1 cellular context compared by ENCODE assay signal in the genomic region with DNA sequence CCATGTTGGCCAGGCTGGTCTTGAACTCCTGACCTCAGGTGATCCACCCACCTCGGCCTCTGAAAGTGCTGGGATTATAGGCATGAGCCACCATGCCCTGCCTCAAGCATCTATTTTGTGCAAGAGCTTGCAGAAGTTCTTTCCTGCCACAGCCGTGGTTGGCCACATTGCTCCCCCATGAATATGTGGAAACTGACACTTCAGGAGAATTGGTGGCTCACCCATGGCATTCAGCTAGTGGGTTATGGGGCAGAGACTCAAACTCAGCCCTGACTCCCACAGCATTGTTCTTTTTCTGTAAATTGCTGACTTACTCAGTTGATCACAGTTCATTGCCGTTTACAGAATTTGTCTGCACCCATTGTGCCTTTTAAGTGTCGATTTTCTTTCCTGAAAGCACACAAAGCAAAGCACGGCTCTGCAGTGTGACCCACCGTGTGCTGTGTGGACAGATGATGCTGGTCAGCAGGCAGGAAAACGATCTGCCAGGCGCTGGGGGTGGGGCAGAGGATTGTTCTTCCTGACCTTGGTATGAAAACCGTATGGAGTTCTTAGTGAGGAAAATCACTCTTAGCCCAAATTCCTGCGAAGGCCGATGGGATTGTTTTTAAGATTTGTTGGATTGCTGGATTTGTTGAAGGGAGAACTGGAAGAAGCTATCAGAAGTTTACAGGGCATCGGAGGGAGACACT.
TF ChIP-seq lines count a peak whose summit lies in the region.

No MANE protein-coding gene starts in this region.

TF ChIP-seq in HepG2, 621 proteins besides CTCF, POLR2A, EP300 and RAD21 (continued from another document and continues in another):
- TF ChIP-seq, protein P1, sequence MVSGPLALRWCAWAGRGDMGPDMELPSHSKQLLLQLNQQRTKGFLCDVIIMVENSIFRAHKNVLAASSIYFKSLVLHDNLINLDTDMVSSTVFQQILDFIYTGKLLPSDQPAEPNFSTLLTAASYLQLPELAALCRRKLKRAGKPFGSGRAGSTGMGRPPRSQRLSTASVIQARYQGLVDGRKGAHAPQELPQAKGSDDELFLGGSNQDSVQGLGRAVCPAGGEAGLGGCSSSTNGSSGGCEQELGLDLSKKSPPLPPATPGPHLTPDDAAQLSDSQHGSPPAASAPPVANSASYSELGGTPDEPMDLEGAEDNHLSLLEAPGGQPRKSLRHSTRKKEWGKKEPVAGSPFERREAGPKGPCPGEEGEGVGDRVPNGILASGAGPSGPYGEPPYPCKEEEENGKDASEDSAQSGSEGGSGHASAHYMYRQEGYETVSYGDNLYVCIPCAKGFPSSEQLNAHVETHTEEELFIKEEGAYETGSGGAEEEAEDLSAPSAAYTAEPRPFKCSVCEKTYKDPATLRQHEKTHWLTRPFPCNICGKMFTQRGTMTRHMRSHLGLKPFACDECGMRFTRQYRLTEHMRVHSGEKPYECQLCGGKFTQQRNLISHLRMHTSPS (CRISPR knock-in tag; IDR thresholded peaks at IDR 0.05; ENCODE audit: low read depth): no peak
- TF ChIP-seq, protein P2, sequence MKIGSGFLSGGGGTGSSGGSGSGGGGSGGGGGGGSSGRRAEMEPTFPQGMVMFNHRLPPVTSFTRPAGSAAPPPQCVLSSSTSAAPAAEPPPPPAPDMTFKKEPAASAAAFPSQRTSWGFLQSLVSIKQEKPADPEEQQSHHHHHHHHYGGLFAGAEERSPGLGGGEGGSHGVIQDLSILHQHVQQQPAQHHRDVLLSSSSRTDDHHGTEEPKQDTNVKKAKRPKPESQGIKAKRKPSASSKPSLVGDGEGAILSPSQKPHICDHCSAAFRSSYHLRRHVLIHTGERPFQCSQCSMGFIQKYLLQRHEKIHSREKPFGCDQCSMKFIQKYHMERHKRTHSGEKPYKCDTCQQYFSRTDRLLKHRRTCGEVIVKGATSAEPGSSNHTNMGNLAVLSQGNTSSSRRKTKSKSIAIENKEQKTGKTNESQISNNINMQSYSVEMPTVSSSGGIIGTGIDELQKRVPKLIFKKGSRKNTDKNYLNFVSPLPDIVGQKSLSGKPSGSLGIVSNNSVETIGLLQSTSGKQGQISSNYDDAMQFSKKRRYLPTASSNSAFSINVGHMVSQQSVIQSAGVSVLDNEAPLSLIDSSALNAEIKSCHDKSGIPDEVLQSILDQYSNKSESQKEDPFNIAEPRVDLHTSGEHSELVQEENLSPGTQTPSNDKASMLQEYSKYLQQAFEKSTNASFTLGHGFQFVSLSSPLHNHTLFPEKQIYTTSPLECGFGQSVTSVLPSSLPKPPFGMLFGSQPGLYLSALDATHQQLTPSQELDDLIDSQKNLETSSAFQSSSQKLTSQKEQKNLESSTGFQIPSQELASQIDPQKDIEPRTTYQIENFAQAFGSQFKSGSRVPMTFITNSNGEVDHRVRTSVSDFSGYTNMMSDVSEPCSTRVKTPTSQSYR (CRISPR knock-in tag; IDR thresholded peaks at IDR 0.05; ENCODE audit: borderline replicate concordance): peak; percentile 61; the same call in 1 of the 2 replicates
- TF ChIP-seq NAIF1 (CRISPR knock-in tag; IDR thresholded peaks at IDR 0.05; ENCODE audit: borderline replicate concordance) (no peak), PITX1 (CRISPR knock-in tag; IDR thresholded peaks at IDR 0.05) (0 out of 2 replicates have a peak, but pooled peaks have one; percentile 25), CBX5 (CRISPR knock-in tag; IDR thresholded peaks at IDR 0.05; ENCODE audit: borderline replicate concordance) (no peak), ATF7-NPFF (CRISPR knock-in tag; IDR thresholded peaks at IDR 0.05; ENCODE audit: low read depth) (no peak), ZNF333 (CRISPR knock-in tag; IDR thresholded peaks at IDR 0.05; ENCODE audit: borderline replicate concordance) (no peak), IRF2 (CRISPR knock-in tag; IDR thresholded peaks at IDR 0.05) (0 out of 2 replicates have a peak, but pooled peaks have one; percentile 15), HDAC1 (CRISPR knock-in tag; IDR thresholded peaks at IDR 0.05) (peak; percentile 17; the same call in 1 of the 2 replicates), ESRRA (CRISPR knock-in tag; IDR thresholded peaks at IDR 0.05; ENCODE audit: low read depth) (peak; percentile 30; the same call in 1 of the 2 replicates), NR2C2 (CRISPR knock-in tag; IDR thresholded peaks at IDR 0.05; ENCODE audit: borderline replicate concordance) (no peak), ARNTL (CRISPR knock-in tag; IDR thresholded peaks at IDR 0.05) (0 out of 2 replicates have a peak, but pooled peaks have one; percentile 37), SALL1 (CRISPR knock-in tag; IDR thresholded peaks at IDR 0.05) (peak; percentile 39; the same call in 1 of the 2 replicates), ZNF205 (CRISPR knock-in tag; IDR thresholded peaks at IDR 0.05) (0 out of 2 replicates have a peak, but pooled peaks have one; percentile 44), PTBP1 (IDR thresholded peaks at IDR 0.05; ENCODE audit: low read depth, low read length, poor library complexity, severe bottlenecking) (no peak), SP5 (CRISPR knock-in tag; IDR thresholded peaks at IDR 0.05; ENCODE audit: borderline replicate concordance, low read depth) (0 out of 2 replicates have a peak, but pooled peaks have one; percentile 21), RXRA (CRISPR knock-in tag; IDR thresholded peaks at IDR 0.05) (no peak), CBFB (CRISPR knock-in tag; IDR thresholded peaks at IDR 0.05) (no peak), ZNF878 (CRISPR knock-in tag; IDR thresholded peaks at IDR 0.05) (no peak), HCFC1 (IDR thresholded peaks at IDR 0.05; ENCODE audit: low read depth, low read length) (no peak), SOX13 (IDR thresholded peaks at IDR 0.05) (0 out of 2 replicates have a peak, but pooled peaks have one; percentile 26), SOX13 (CRISPR knock-in tag; conservative IDR thresholded peaks at IDR 0.05 in 1 of 2, IDR thresholded peaks at IDR 0.05 in 1 of 2) (no peak; a peak in 1 of 4 replicates), ZNF484 (CRISPR knock-in tag; IDR thresholded peaks at IDR 0.05; ENCODE audit: borderline replicate concordance, low read depth) (no peak), SOX5 (CRISPR knock-in tag; IDR thresholded peaks at IDR 0.05; ENCODE audit: borderline replicate concordance) (peak; percentile 80; the same call in 1 of the 2 replicates), RXRB (CRISPR knock-in tag; IDR thresholded peaks at IDR 0.05; ENCODE audit: borderline replicate concordance) (0 out of 2 replicates have a peak, but pooled peaks have one; percentile 23), NFIC (IDR thresholded peaks at IDR 0.05; ENCODE audit: low read length) (no peak), ZKSCAN1 (IDR thresholded peaks at IDR 0.05; ENCODE audit: low read length) (no peak), MYC (CRISPR knock-in tag; IDR thresholded peaks at IDR 0.05; ENCODE audit: borderline replicate concordance) (no peak)
- TF ChIP-seq, protein P3, sequence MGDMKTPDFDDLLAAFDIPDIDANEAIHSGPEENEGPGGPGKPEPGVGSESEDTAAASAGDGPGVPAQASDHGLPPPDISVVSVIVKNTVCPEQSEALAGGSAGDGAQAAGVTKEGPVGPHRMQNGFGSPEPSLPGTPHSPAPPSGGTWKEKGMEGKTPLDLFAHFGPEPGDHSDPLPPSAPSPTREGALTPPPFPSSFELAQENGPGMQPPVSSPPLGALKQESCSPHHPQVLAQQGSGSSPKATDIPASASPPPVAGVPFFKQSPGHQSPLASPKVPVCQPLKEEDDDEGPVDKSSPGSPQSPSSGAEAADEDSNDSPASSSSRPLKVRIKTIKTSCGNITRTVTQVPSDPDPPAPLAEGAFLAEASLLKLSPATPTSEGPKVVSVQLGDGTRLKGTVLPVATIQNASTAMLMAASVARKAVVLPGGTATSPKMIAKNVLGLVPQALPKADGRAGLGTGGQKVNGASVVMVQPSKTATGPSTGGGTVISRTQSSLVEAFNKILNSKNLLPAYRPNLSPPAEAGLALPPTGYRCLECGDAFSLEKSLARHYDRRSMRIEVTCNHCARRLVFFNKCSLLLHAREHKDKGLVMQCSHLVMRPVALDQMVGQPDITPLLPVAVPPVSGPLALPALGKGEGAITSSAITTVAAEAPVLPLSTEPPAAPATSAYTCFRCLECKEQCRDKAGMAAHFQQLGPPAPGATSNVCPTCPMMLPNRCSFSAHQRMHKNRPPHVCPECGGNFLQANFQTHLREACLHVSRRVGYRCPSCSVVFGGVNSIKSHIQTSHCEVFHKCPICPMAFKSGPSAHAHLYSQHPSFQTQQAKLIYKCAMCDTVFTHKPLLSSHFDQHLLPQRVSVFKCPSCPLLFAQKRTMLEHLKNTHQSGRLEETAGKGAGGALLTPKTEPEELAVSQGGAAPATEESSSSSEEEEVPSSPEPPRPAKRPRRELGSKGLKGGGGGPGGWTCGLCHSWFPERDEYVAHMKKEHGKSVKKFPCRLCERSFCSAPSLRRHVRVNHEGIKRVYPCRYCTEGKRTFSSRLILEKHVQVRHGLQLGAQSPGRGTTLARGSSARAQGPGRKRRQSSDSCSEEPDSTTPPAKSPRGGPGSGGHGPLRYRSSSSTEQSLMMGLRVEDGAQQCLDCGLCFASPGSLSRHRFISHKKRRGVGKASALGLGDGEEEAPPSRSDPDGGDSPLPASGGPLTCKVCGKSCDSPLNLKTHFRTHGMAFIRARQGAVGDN (CRISPR knock-in tag; IDR thresholded peaks at IDR 0.05): peak; percentile 21; the same call in 1 of the 2 replicates
- TF ChIP-seq, protein P4, sequence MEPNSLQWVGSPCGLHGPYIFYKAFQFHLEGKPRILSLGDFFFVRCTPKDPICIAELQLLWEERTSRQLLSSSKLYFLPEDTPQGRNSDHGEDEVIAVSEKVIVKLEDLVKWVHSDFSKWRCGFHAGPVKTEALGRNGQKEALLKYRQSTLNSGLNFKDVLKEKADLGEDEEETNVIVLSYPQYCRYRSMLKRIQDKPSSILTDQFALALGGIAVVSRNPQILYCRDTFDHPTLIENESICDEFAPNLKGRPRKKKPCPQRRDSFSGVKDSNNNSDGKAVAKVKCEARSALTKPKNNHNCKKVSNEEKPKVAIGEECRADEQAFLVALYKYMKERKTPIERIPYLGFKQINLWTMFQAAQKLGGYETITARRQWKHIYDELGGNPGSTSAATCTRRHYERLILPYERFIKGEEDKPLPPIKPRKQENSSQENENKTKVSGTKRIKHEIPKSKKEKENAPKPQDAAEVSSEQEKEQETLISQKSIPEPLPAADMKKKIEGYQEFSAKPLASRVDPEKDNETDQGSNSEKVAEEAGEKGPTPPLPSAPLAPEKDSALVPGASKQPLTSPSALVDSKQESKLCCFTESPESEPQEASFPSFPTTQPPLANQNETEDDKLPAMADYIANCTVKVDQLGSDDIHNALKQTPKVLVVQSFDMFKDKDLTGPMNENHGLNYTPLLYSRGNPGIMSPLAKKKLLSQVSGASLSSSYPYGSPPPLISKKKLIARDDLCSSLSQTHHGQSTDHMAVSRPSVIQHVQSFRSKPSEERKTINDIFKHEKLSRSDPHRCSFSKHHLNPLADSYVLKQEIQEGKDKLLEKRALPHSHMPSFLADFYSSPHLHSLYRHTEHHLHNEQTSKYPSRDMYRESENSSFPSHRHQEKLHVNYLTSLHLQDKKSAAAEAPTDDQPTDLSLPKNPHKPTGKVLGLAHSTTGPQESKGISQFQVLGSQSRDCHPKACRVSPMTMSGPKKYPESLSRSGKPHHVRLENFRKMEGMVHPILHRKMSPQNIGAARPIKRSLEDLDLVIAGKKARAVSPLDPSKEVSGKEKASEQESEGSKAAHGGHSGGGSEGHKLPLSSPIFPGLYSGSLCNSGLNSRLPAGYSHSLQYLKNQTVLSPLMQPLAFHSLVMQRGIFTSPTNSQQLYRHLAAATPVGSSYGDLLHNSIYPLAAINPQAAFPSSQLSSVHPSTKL (CRISPR knock-in tag; IDR thresholded peaks at IDR 0.05): peak; percentile 61; the same call in 1 of the 2 replicates
- TF ChIP-seq, protein P5, sequence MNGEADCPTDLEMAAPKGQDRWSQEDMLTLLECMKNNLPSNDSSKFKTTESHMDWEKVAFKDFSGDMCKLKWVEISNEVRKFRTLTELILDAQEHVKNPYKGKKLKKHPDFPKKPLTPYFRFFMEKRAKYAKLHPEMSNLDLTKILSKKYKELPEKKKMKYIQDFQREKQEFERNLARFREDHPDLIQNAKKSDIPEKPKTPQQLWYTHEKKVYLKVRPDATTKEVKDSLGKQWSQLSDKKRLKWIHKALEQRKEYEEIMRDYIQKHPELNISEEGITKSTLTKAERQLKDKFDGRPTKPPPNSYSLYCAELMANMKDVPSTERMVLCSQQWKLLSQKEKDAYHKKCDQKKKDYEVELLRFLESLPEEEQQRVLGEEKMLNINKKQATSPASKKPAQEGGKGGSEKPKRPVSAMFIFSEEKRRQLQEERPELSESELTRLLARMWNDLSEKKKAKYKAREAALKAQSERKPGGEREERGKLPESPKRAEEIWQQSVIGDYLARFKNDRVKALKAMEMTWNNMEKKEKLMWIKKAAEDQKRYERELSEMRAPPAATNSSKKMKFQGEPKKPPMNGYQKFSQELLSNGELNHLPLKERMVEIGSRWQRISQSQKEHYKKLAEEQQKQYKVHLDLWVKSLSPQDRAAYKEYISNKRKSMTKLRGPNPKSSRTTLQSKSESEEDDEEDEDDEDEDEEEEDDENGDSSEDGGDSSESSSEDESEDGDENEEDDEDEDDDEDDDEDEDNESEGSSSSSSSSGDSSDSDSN (CRISPR knock-in tag; IDR thresholded peaks at IDR 0.05): no peak
- TF ChIP-seq, protein P6, sequence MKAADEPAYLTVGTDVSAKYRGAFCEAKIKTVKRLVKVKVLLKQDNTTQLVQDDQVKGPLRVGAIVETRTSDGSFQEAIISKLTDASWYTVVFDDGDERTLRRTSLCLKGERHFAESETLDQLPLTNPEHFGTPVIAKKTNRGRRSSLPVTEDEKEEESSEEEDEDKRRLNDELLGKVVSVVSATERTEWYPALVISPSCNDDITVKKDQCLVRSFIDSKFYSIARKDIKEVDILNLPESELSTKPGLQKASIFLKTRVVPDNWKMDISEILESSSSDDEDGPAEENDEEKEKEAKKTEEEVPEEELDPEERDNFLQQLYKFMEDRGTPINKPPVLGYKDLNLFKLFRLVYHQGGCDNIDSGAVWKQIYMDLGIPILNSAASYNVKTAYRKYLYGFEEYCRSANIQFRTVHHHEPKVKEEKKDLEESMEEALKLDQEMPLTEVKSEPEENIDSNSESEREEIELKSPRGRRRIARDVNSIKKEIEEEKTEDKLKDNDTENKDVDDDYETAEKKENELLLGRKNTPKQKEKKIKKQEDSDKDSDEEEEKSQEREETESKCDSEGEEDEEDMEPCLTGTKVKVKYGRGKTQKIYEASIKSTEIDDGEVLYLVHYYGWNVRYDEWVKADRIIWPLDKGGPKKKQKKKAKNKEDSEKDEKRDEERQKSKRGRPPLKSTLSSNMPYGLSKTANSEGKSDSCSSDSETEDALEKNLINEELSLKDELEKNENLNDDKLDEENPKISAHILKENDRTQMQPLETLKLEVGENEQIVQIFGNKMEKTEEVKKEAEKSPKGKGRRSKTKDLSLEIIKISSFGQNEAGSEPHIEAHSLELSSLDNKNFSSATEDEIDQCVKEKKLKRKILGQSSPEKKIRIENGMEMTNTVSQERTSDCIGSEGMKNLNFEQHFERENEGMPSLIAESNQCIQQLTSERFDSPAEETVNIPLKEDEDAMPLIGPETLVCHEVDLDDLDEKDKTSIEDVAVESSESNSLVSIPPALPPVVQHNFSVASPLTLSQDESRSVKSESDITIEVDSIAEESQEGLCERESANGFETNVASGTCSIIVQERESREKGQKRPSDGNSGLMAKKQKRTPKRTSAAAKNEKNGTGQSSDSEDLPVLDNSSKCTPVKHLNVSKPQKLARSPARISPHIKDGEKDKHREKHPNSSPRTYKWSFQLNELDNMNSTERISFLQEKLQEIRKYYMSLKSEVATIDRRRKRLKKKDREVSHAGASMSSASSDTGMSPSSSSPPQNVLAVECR (CRISPR knock-in tag; IDR thresholded peaks at IDR 0.05; ENCODE audit: borderline replicate concordance): no peak
- TF ChIP-seq, protein P7, sequence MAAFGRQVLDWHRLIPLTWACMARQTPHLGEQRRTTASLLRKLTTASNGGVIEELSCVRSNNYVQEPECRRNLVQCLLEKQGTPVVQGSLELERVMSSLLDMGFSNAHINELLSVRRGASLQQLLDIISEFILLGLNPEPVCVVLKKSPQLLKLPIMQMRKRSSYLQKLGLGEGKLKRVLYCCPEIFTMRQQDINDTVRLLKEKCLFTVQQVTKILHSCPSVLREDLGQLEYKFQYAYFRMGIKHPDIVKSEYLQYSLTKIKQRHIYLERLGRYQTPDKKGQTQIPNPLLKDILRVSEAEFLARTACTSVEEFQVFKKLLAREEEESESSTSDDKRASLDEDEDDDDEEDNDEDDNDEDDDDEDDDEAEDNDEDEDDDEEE (CRISPR knock-in tag; IDR thresholded peaks at IDR 0.05): no peak
